In genomic region chr4:86891785-86892638, GRCh38 we compare ENCODE assay signal across 8 cellular contexts. TPM values are rescaled to one million over a fixed set of nuclear protein-coding genes. Genes with fewer than 3 reads are reported as not detected.
DNase-seq lines count a peak whose midpoint lies in the region; ATAC-seq and TF ChIP-seq lines count a peak whose summit lies in the region.

Gene C4orf36 (minus strand): TSS chr4:86892422. CDS start chr4:86891520, 902 bp downstream.

- TF ChIP-seq CTCF in Panc1 (IDR thresholded peaks at IDR 0.05) = no peak

- peak within 1 kb of the TSS; percentile 28 for H3K4me3 ChIP-seq in CD8-positive, alpha-beta memory T cell (ENCODE audit: low read length)
- peak within 1 kb of the TSS; percentile 64 to 66 for H3K4me3 ChIP-seq in Panc1 (ENCODE audit: low read depth in 2 of 2, low read length in 2 of 2)

- in situ Hi-C loops in Panc1 (cut with HindIII; ENCODE audit: low pct_unique_long_range_greater_than_20kb, low sequenced_read_pairs) = no loop called here

- H3K4me1 ChIP-seq in CD8-positive, alpha-beta memory T cell (ENCODE audit: insufficient read depth, low read length) = no peaks in the 10 kb centered on the region
- H3K4me1 ChIP-seq in Panc1 (ENCODE audit: control insufficient read depth, insufficient read depth, low read length) = peaks cover 2% of the 10 kb centered on the region; the same call in 1 of the 2 replicates

- H3K27ac ChIP-seq in CD8-positive, alpha-beta memory T cell (ENCODE audit: low read depth, low read length) = no peak within 1 kb of the TSS
- peak within 1 kb of the TSS; percentile 51 for H3K27ac ChIP-seq in Panc1 (ENCODE audit: low read length)

- H3K27ac Mint-ChIP-seq in CD8-positive, alpha-beta memory T cell = no peak within 1 kb of the TSS
- peak within 1 kb of the TSS; percentile 13 for H3K27ac Mint-ChIP-seq in activated naive CD8-positive, alpha-beta T cell treated with anti-CD3 and anti-CD28 coated beads for 36 hours

- intact Hi-C loops in Panc1 (cut with micrococcal nuclease; ENCODE audit: unreplicated experiment) (no loop called here), cardiac septum (cut with DNase I) (loop anchor here (5.0 kb wide), 2 partner anchors 35 to 300 kb away; partner anchors contain the start of gene PTPN13)

- ATAC-seq in GM19468 (IDR thresholded peaks at IDR 0.05; ENCODE audit: extremely low read depth, unreplicated experiment) (peak; percentile 24), Panc1 (peak; percentile 90)

- H3K36me3 Mint-ChIP-seq in CD8-positive, alpha-beta memory T cell = peaks cover 0 to 6% (median 1%) of the 10 kb centered on the region in 3 donors
- H3K36me3 Mint-ChIP-seq in activated naive CD8-positive, alpha-beta T cell treated with anti-CD3 and anti-CD28 coated beads for 36 hours = no peaks in the 10 kb centered on the region

- no peaks in the 10 kb centered on the region for H3K9me3 ChIP-seq in CD8-positive, alpha-beta memory T cell (ENCODE audit: low read length)
- H3K9me3 ChIP-seq in Panc1 (ENCODE audit: control insufficient read depth, insufficient read depth, low read depth, low read length) = no peaks in the 10 kb centered on the region

- H3K9me3 Mint-ChIP-seq in CD8-positive, alpha-beta memory T cell = no peaks in the 10 kb centered on the region
- no peaks in the 10 kb centered on the region for H3K9me3 Mint-ChIP-seq in activated naive CD8-positive, alpha-beta T cell treated with anti-CD3 and anti-CD28 coated beads for 36 hours

- peak in 1 of 5 donors; percentile 12 for DNase-seq in CD8-positive, alpha-beta memory T cell
- DNase-seq in HT1080 (ENCODE audit: low read depth) = peak; percentile 42
- DNase-seq in Panc1 (ENCODE audit: low read depth, low spot score) = no peak
- DNase-seq in activated naive CD8-positive, alpha-beta T cell treated with anti-CD3 and anti-CD28 coated beads for 36 hours = peak; percentile 42
- peak; percentile 79 for DNase-seq in cardiac septum (ENCODE audit: low spot score)
- peak; percentile 66 for DNase-seq in occipital lobe (lab: John Stamatoyannopoulos, UW)
- DNase-seq in GM19240 (ENCODE audit: insufficient read length, low spot score) = no peak

- BruUV-seq in Panc1 (replicated peaks; lab: Mats Ljungman, UMichigan) = no TSS peak

- no peaks in the 10 kb centered on the region for H3K36me3 ChIP-seq in CD8-positive, alpha-beta memory T cell (ENCODE audit: insufficient read depth, low read length)
- H3K36me3 ChIP-seq in Panc1 (ENCODE audit: control insufficient read depth, insufficient read depth, low read length) = no peaks in the 10 kb centered on the region

- CTCF ChIA-PET in CD8-positive, alpha-beta memory T cell (lab: Charles Lee) = no interaction called here
- CTCF ChIA-PET in Panc1 (lab: Charles Lee) = no interaction called here

- H3K4me1 Mint-ChIP-seq in CD8-positive, alpha-beta memory T cell = peaks cover 2 to 16% (median 13%) of the 10 kb centered on the region in 3 donors
- peaks cover 6% of the 10 kb centered on the region for H3K4me1 Mint-ChIP-seq in activated naive CD8-positive, alpha-beta T cell treated with anti-CD3 and anti-CD28 coated beads for 36 hours

- peaks cover 26 to 41% of the 10 kb centered on the region in 2 donors for H3K27me3 Mint-ChIP-seq in CD8-positive, alpha-beta memory T cell
- H3K27me3 Mint-ChIP-seq in activated naive CD8-positive, alpha-beta T cell treated with anti-CD3 and anti-CD28 coated beads for 36 hours = peaks cover 32% of the 10 kb centered on the region

- POLR2A ChIA-PET in CD8-positive, alpha-beta memory T cell (lab: Charles Lee) = interaction anchor here (0.5 kb wide), 1 partner anchor 43 kb away, joined by 3 read pairs; the partner anchor contains the start of gene AFF1
- POLR2A ChIA-PET in Panc1 (lab: Charles Lee) = no interaction called here

- H3K27me3 ChIP-seq in CD8-positive, alpha-beta memory T cell (ENCODE audit: insufficient read depth, low read length, poor library complexity, severe bottlenecking) = peaks cover 15% of the 10 kb centered on the region
- no peaks in the 10 kb centered on the region for H3K27me3 ChIP-seq in Panc1 (ENCODE audit: control insufficient read depth, insufficient read depth, low read length)

- peak within 1 kb of the TSS; percentile 63 to 87 (median 80) for H3K4me3 Mint-ChIP-seq in CD8-positive, alpha-beta memory T cell
- peak within 1 kb of the TSS; percentile 75 for H3K4me3 Mint-ChIP-seq in activated naive CD8-positive, alpha-beta T cell treated with anti-CD3 and anti-CD28 coated beads for 36 hours

RNA-seq across cellular contexts. Expression of gene C4orf36, which starts in this region (rescaled TPM):
- total RNA-seq in CD8-positive, alpha-beta memory T cell = not detected
- polyA plus RNA-seq in CD8-positive, alpha-beta memory T cell = not detected
- 0.13 and 2.6 TPM in 2 replicates for total RNA-seq in HT1080 (2014; rRNA removed; shearing (Covaris generic))
- polyA plus RNA-seq in HT1080 (2015; cell fraction: cytosol; rRNA removed) = 0.21 and 1.3 TPM in 2 replicates
- 0.32 TPM in 1 of 2 replicates, not detected in the other for polyA plus RNA-seq in HT1080 (2015; cell fraction: nucleus; rRNA removed)
- total RNA-seq in Panc1 (2021; ENCODE audit: unreplicated experiment) (0.26 TPM), cardiac septum (0.78 TPM), occipital lobe (1.6 TPM)
- polyA plus RNA-seq in Panc1 (2012; ENCODE audit: insufficient read length) = 0.79 TPM
- total RNA-seq in activated naive CD8-positive, alpha-beta T cell treated with anti-CD3 and anti-CD28 coated beads for 36 hours = not detected

Comparison
In these comparisons a context has a peak if more than half of its experiments do, and no peak if none do; other contexts are left out.
1. Peak in ATAC-seq, H3K4me3 ChIP-seq and H3K27ac ChIP-seq in Panc1; RNA of the gene not detected or under 1 TPM.
2. Peak in DNase-seq in activated naive CD8-positive, alpha-beta T cell treated with anti-CD3 and anti-CD28 coated beads for 36 hours; RNA of the gene not detected or under 1 TPM.
3. Peak in DNase-seq in cardiac septum; RNA of the gene not detected or under 1 TPM.
4. DNase-seq: peak in HT1080 (single experiment) and occipital lobe (single experiment); none in Panc1 (single experiment) and GM19240 (single experiment).